Comparison of ENCODE assay signal across 1 cellular context in genomic region chr10:132118366-132118765, GRCh38.
TF ChIP-seq lines count a peak whose summit lies in the region.

No MANE protein-coding gene starts in this region.

TF ChIP-seq in H1, 55 proteins besides CTCF, POLR2A, EP300 and RAD21:
- TF ChIP-seq PHF8 (conservative IDR thresholded peaks at IDR 0.05; ENCODE audit: low read depth, low read length) (no peak), ATF2 (IDR thresholded peaks at IDR 0.05; ENCODE audit: low read length) (no peak), MAFK (IDR thresholded peaks at IDR 0.05; ENCODE audit: low read depth, low read length) (no peak), FOSL1 (IDR thresholded peaks at IDR 0.05; ENCODE audit: insufficient read depth, low read depth, low read length) (no peak), EGR1 (IDR thresholded peaks at IDR 0.05; ENCODE audit: borderline replicate concordance, low read depth, low read length) (no peak), BACH1 (IDR thresholded peaks at IDR 0.05; ENCODE audit: low read length) (no peak), YY1 (IDR thresholded peaks at IDR 0.05; ENCODE audit: low read depth, low read length) (no peak), SUZ12 (IDR thresholded peaks at IDR 0.05; ENCODE audit: low read length) (no peak), POLR2AphosphoS5 (IDR thresholded peaks at IDR 0.05; ENCODE audit: low read depth, low read length) (no peak), RBBP5 (IDR thresholded peaks at IDR 0.05; ENCODE audit: borderline replicate concordance, low read depth, low read length) (no peak), ZNF274 (IDR thresholded peaks at IDR 0.05; ENCODE audit: borderline replicate concordance, extremely low read depth, low read length) (no peak), SRF (IDR thresholded peaks at IDR 0.05; ENCODE audit: low read depth, low read length) (no peak), JUND (IDR thresholded peaks at IDR 0.05; ENCODE audit: low read length) (no peak), HDAC6 (IDR thresholded peaks at IDR 0.05; ENCODE audit: low read depth, low read length) (no peak), BRCA1 (IDR thresholded peaks at IDR 0.05; ENCODE audit: low read depth, low read length) (no peak), ASH2L (IDR thresholded peaks at IDR 0.05; ENCODE audit: low read length) (no peak), CEBPB (IDR thresholded peaks at IDR 0.05; ENCODE audit: low read depth, low read length) (no peak), TBP (IDR thresholded peaks at IDR 0.05; ENCODE audit: low read depth, low read length) (no peak), SIX5 (IDR thresholded peaks at IDR 0.05; ENCODE audit: low read depth, low read length) (no peak)
